Comparison of ENCODE assay signal across 8 cellular contexts in the genomic region with DNA sequence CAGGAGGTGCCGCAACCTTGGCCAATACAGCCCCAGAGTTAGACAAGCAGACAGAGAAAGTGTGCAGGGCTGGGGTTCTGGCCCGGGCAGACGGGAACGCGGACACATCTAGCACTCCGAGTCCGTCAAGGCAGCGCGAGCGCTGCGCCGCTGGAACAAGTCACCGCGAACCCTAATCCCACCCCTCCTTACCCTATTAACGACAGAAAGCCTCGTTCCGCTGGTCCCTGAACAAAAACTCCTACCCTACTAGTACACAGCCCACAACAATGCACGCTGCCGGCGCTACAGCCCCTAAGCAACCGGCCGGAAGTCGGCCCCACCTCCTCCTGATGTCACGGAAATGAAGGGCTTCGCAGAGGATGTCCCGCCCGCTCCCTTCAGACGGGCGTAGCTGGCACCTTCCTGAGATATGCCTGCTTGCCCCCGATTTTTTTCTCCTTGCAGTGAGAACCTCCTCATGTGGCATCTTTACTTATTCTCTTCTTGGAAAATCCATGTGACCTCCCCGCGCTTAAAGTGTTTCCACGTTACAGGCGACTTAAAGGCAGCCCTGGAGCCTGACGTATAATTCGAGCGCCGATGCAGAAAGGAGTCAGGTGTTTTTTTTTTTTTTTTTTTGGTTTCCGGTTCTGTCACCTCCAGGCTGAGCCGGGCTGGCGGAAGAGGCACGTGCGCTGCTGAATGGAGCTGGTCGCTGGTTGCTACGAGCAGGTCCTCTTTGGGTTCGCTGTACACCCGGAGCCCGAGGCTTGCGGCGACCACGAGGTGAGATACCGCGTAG.
DNase-seq lines count a peak whose midpoint lies in the region; ATAC-seq lines count a peak whose summit lies in the region.

Gene C6orf52 (minus strand): TSS at position 315 of the 784 bp plus-strand sequence. CDS start 7,066 bp downstream, outside the sequence.
A gene with protein sequence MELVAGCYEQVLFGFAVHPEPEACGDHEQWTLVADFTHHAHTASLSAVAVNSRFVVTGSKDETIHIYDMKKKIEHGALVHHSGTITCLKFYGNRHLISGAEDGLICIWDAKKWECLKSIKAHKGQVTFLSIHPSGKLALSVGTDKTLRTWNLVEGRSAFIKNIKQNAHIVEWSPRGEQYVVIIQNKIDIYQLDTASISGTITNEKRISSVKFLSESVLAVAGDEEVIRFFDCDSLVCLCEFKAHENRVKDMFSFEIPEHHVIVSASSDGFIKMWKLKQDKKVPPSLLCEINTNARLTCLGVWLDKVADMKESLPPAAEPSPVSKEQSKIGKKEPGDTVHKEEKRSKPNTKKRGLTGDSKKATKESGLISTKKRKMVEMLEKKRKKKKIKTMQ (plus strand): TSS at position 671 of the 784 bp plus-strand sequence. CDS start 14 bp downstream, at position 685.

- ATAC-seq in GM19043 (IDR thresholded peaks at IDR 0.05; ENCODE audit: low read depth, unreplicated experiment) (peak; percentile 97), HG03354 (IDR thresholded peaks at IDR 0.05; ENCODE audit: poor library complexity, severe bottlenecking, unreplicated experiment) (peak; percentile 98)
- peak; percentile 94 to 95 for ATAC-seq in activated CD4-positive, CD25-positive, alpha-beta regulatory T cell treated with anti-CD3 and anti-CD28 coated beads, Interleukin-2, amount 50 U/mL, for 24 hours

- DNase-seq in AG20443 (ENCODE audit: low spot score) (peak; percentile 96), NCI-H446 (lab: John Stamatoyannopoulos, UW) (peak; percentile 90 to 95), cerebellar cortex (ENCODE audit: low spot score) (peak; percentile 98), islet precursor cell (peak; percentile 95)
- DNase-seq in stimulated activated CD4-positive, alpha-beta T cell treated with anti-CD3 and anti-CD28 coated beads, Interleukin-12 subunit alpha, Interleukin-12 subunit beta, amount 100 ng/mL, for 4 hours: peak; percentile 84

Comparison
In these comparisons a context has a peak if more than half of its experiments do, and no peak if none do; other contexts are left out.
1. Peak in every context shown above with its lines: DNase-seq and ATAC-seq.